ENCODE assay signal across 28 cellular contexts in genomic region chr15:99616129-99616528, GRCh38.
"Had no signal": no experiment of that assay in that cellular context is flagged by ENCODE, and none has a peak within 500 bp of the region (broad histone marks: within the 10 kb centered on the region; RNA-seq: fewer than 3 reads in every experiment).

No MANE protein-coding gene starts in this region.

- H3K4me2 ChIP-seq: neural progenitor cell had no signal

- H3K27me3 Mint-ChIP-seq: effector memory CD8-positive, alpha-beta T cell; naive thymus-derived CD4-positive, alpha-beta T cell; stimulated activated memory B cell treated with anti-CD40 and anti-IgM and Interleukin-4, amounts not matched to agents 10 μg/mL and 1 μg/mL and 100 μg/mL, for 72 hours had no signal

- H3K27ac ChIP-seq: neural progenitor cell, thoracic aorta, upper lobe of right lung had no signal

- H3K9me3 ChIP-seq: esophagus squamous epithelium, heart right ventricle, left ventricle myocardium inferior, lower lobe of right lung, prostate gland, spleen, thoracic aorta, transverse colon, upper lobe of right lung, uterus had no signal

- H3K4me3 Mint-ChIP-seq: effector memory CD8-positive, alpha-beta T cell; mesothelial cell of epicardium; nephron; neural progenitor cell; stimulated activated memory B cell treated with anti-CD40 and anti-IgM and Interleukin-4, amounts not matched to agents 10 μg/mL and 1 μg/mL and 100 μg/mL, for 72 hours had no signal

- H3K4me3 ChIP-seq: esophagus squamous epithelium, heart right ventricle, left ventricle myocardium inferior, lower lobe of right lung, neural progenitor cell, prostate gland, skin epidermis, spleen, thoracic aorta, transverse colon, upper lobe of right lung, uterus had no signal

- H3K9me3 Mint-ChIP-seq: effector memory CD8-positive, alpha-beta T cell; naive thymus-derived CD4-positive, alpha-beta T cell; nephron; stimulated activated memory B cell treated with anti-CD40 and anti-IgM and Interleukin-4, amounts not matched to agents 10 μg/mL and 1 μg/mL and 100 μg/mL, for 72 hours had no signal

- H3K27ac Mint-ChIP-seq: effector memory CD8-positive, alpha-beta T cell; nephron; neural progenitor cell had no signal

- ATAC-seq: effector memory CD8-positive, alpha-beta T cell; heart right ventricle; left colon; lower lobe of right lung; right cardiac atrium; stimulated activated memory B cell treated with anti-CD40 and anti-IgM and Interleukin-4, amounts not matched to agents 10 μg/mL and 1 μg/mL and 100 μg/mL, for 72 hours; stimulated activated naive CD8-positive, alpha-beta T cell treated with anti-CD3 and anti-CD28 coated beads, Interleukin-15, Interleukin-2, amounts not matched to agents 100 U/mL and 50 U/mL, for 24 hours; upper lobe of right lung had no signal

- DNase-seq: cortex of kidney; effector memory CD8-positive, alpha-beta T cell; esophagus squamous epithelium; foreskin melanocyte; glutamatergic neuron; heart right ventricle; hippocampal formation; kidney glomerular epithelial cell; left colon; left ventricle myocardium inferior; lower lobe of right lung; mesenchymal stem cell; nucleus accumbens; right cardiac atrium; spleen; stimulated activated CD4-positive, alpha-beta T cell treated with anti-CD3 and anti-CD28 coated beads, Interleukin-4, amount 100 ng/mL, for 4 hours; stimulated activated naive CD8-positive, alpha-beta T cell treated with anti-CD3 and anti-CD28 coated beads, Interleukin-15, Interleukin-2, amounts not matched to agents 100 U/mL and 50 U/mL, for 24 hours; transverse colon; upper lobe of right lung; uterus had no signal
